Comparison of ENCODE assay signal across 12 cellular contexts in genomic region chr9:33155393-33155792, GRCh38. TPM values are rescaled to one million over a fixed set of nuclear protein-coding genes. Genes with fewer than 3 reads are reported as not detected.
DNase-seq lines count a peak whose midpoint lies in the region; ATAC-seq and TF ChIP-seq lines count a peak whose summit lies in the region.
"Had no signal": no experiment of that assay in that cellular context is flagged by ENCODE, and none has a peak within 500 bp of the region (broad histone marks: within the 10 kb centered on the region; RNA-seq: fewer than 3 reads in every experiment).

No MANE protein-coding gene starts in this region.

- H3K36me3 ChIP-seq in CD8-positive, alpha-beta T cell (ENCODE audit: insufficient read depth, low read length): no peaks in the 10 kb centered on the region
- H3K36me3 ChIP-seq in body of pancreas (replicated peaks in 1 of 2; ENCODE audit: insufficient read depth in 1 of 2, low read depth in 2 of 2): no peaks in the 10 kb centered on the region
- H3K36me3 ChIP-seq: cardiac muscle cell had no signal

- no peak for TF ChIP-seq CTCF in CD8-positive, alpha-beta T cell (IDR thresholded peaks at IDR 0.05)
- TF ChIP-seq CTCF in body of pancreas (IDR thresholded peaks at IDR 0.05): no peak

- peaks cover 87% of the 10 kb centered on the region for H3K4me1 ChIP-seq in CD8-positive, alpha-beta T cell (ENCODE audit: insufficient read depth, low read length)
- peaks cover 64% of the 10 kb centered on the region for H3K4me1 ChIP-seq in body of pancreas

- DNase-seq in CD8-positive, alpha-beta T cell: no peak
- DNase-seq in M059J (ENCODE audit: low read depth) (peak; percentile 86), amniotic epithelial cell (ENCODE audit: low read depth) (peak; percentile 55), 8988T (no peak), body of pancreas (no peak), iPS-NIHi11 (ENCODE audit: low spot score) (no peak)
- peak in 1 of 10 donors; percentile 0 for DNase-seq in naive thymus-derived CD8-positive, alpha-beta T cell
- DNase-seq: DMS153; NCI-H524 treated with DMSO at 0.1 percent for 48 hours; nephron progenitor cell; stimulated activated CD4-positive, alpha-beta T cell treated with anti-CD3 and anti-CD28 coated beads, Interleukin-12 subunit alpha, Interleukin-12 subunit beta, amount 100 ng/mL, for 4 hours had no signal

- CTCF ChIA-PET in CD8-positive, alpha-beta T cell (lab: Charles Lee): interaction anchor here (0.9 to 1.0 kb wide), 2 partner anchors 12 to 71 kb away, joined by 3 read pairs; no protein-coding TSS in a partner anchor

- peaks cover 93% of the 10 kb centered on the region for H3K4me1 Mint-ChIP-seq in CD8-positive, alpha-beta T cell (ENCODE audit: low read depth)
- H3K4me1 Mint-ChIP-seq in naive thymus-derived CD8-positive, alpha-beta T cell: peaks cover 49 to 98% (median 90%) of the 10 kb centered on the region in 4 donors

- no peak overlapping the region for H3K4me3 Mint-ChIP-seq in CD8-positive, alpha-beta T cell
- peak overlapping the region in 4 of 10 donors; percentile 26 to 58 (median 30) for H3K4me3 Mint-ChIP-seq in naive thymus-derived CD8-positive, alpha-beta T cell
- H3K4me3 Mint-ChIP-seq: nephron progenitor cell had no signal

- no peak overlapping the region for H3K27ac ChIP-seq in CD8-positive, alpha-beta T cell (ENCODE audit: low read depth, low read length)
- peak overlapping the region in 1 of 4 donors; percentile 17 for H3K27ac ChIP-seq in body of pancreas
- H3K27ac ChIP-seq: cardiac muscle cell had no signal

- peaks cover 2% of the 10 kb centered on the region for H3K36me3 Mint-ChIP-seq in CD8-positive, alpha-beta T cell
- H3K36me3 Mint-ChIP-seq in naive thymus-derived CD8-positive, alpha-beta T cell: peaks cover 0 to 7% (median 4%) of the 10 kb centered on the region in 3 donors

- no peak for ATAC-seq in CD8-positive, alpha-beta T cell
- no peak for ATAC-seq in naive thymus-derived CD8-positive, alpha-beta T cell
- ATAC-seq in body of pancreas: no peak

- no peak for TF ChIP-seq POLR2A in body of pancreas (IDR thresholded peaks at IDR 0.05)

- H3K9me3 Mint-ChIP-seq in CD8-positive, alpha-beta T cell: peaks cover 4% of the 10 kb centered on the region
- H3K9me3 Mint-ChIP-seq in naive thymus-derived CD8-positive, alpha-beta T cell: peaks cover 0 to 14% (median 0%) of the 10 kb centered on the region in 9 donors

- no peaks in the 10 kb centered on the region for H3K9me3 ChIP-seq in CD8-positive, alpha-beta T cell (ENCODE audit: low read length)
- H3K9me3 ChIP-seq in body of pancreas: no peaks in the 10 kb centered on the region

- no peaks in the 10 kb centered on the region for H3K27me3 Mint-ChIP-seq in CD8-positive, alpha-beta T cell (ENCODE audit: low read depth)
- no peaks in the 10 kb centered on the region for H3K27me3 Mint-ChIP-seq in naive thymus-derived CD8-positive, alpha-beta T cell

- H3K27me3 ChIP-seq in CD8-positive, alpha-beta T cell (ENCODE audit: insufficient read depth, low read length): no peaks in the 10 kb centered on the region
- no peaks in the 10 kb centered on the region for H3K27me3 ChIP-seq in body of pancreas
- H3K27me3 ChIP-seq: cardiac muscle cell had no signal

- no peak overlapping the region for H3K4me3 ChIP-seq in CD8-positive, alpha-beta T cell (ENCODE audit: low read depth, low read length)
- H3K4me3 ChIP-seq in body of pancreas: no peak overlapping the region
- H3K4me3 ChIP-seq: cardiac muscle cell had no signal

- intact Hi-C loops in CD8-positive, alpha-beta T cell (cut with DNase I, micrococcal nuclease): no loop called here
- intact Hi-C loops in body of pancreas (cut with DNase I): no loop called here

- POLR2A ChIA-PET in CD8-positive, alpha-beta T cell (lab: Charles Lee): interaction anchor here (0.9 to 1.2 kb wide), 3 partner anchors 12 to 155 kb away, joined by 3 read pairs; partner anchors contain the start of gene B4GALT1
- POLR2A ChIA-PET in naive thymus-derived CD8-positive, alpha-beta T cell (lab: Charles Lee): interaction anchor here (0.6 kb wide), 1 partner anchor 644 kb away, joined by 3 read pairs; no protein-coding TSS in a partner anchor

- 71 to 80% methylated on average over 4 of the region's 4 CpGs for WGBS in body of pancreas, 2 donors

- H3K27ac Mint-ChIP-seq in CD8-positive, alpha-beta T cell: peak overlapping the region; percentile 60
- peak overlapping the region; percentile 75 to 94 (median 88) for H3K27ac Mint-ChIP-seq in naive thymus-derived CD8-positive, alpha-beta T cell
- H3K27ac Mint-ChIP-seq: nephron progenitor cell had no signal

RNA-seq across cellular contexts. Expression of gene B4GALT1, which starts 11.7 kb away (rescaled TPM):
- total RNA-seq in CD8-positive, alpha-beta T cell: 100 to 1,000 TPM; 139 to 140 TPM
- 35.6 and 69.6 TPM in 2 replicates for total RNA-seq in M059J (2014; rRNA removed; shearing (Covaris generic))
- 10 to 100 TPM; 28.7 to 30.8 TPM for total RNA-seq in naive thymus-derived CD8-positive, alpha-beta T cell
- polyA plus RNA-seq in naive thymus-derived CD8-positive, alpha-beta T cell: 10 to 100 TPM; 15.1 to 24.2 (median 18.6) TPM
- 10 to 100 TPM; 31.3 to 42.3 TPM for total RNA-seq in body of pancreas

Comparison
In these comparisons a context has a peak if more than half of its experiments do, and no peak if none do; other contexts are left out.
1. DNase-seq: peak in M059J (single experiment) and amniotic epithelial cell (single experiment); none in CD8-positive, alpha-beta T cell (0 of 7), 8988T (single experiment), body of pancreas (0 of 4) and iPS-NIHi11 (single experiment).